ENCODE assay signal across 9 cellular contexts in the genomic region with DNA sequence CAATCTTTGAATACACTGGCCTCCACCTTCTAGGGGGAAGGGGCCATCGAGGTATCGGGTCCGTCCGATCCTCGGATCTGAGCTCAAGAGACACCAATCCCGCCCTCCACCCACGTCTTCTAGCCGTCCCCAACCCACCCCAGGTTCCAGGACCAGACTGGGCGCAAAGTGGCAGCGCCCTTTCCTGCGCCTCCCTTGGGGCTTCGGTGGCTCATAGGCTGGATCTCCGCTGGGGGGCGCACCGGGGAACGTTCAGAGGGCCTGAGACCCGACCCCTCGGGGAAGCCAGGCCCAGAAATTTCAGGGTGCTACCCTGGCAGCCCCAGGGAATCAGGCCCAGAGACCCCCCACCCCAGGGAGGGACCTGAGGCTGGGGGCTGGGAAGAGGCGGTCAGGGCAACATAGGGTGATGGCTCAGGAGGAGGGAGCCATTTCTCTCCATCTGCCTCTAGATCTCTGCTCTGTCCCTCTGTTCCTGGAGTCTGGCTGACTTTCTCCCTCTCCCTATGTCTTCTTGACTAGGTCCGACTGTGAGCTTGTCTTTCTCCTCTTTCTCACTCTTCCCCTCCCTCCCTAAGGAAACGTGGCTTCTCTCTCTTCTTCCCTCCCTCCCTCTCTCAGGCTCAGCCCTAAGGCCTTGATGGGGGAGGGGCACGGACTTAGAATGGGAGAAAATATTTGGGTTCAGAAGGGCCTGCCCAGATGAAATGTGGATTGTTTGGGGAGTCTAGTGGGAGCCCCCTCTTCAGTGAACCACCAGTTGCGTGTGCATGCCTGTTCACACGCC. TPM values are rescaled to one million over a fixed set of nuclear protein-coding genes. Genes with fewer than 3 reads are reported as not detected.
DNase-seq lines count a peak whose midpoint lies in the region; ATAC-seq and TF ChIP-seq lines count a peak whose summit lies in the region.
"Had no signal": no experiment of that assay in that cellular context is flagged by ENCODE, and none has a peak within 500 bp of the region (broad histone marks: within the 10 kb centered on the region; RNA-seq: fewer than 3 reads in every experiment).

No MANE protein-coding gene starts in this region.

- no peaks in the 10 kb centered on the region for H3K36me3 ChIP-seq in adrenal gland (replicated peaks in 1 of 2)

- H3K27ac ChIP-seq in adrenal gland: peak overlapping the region in 4 of 5 donors; percentile 16 to 78 (median 66)

- H3K27me3 ChIP-seq in adrenal gland: no peaks in the 10 kb centered on the region

- H3K4me3 ChIP-seq in adrenal gland (peak overlapping the region; percentile 36 to 85 (median 70)), iPS-18c (ENCODE audit: insufficient read depth, low read depth, low read length) (peak overlapping the region; percentile 74)

- peak; percentile 54 to 71 (median 58) for TF ChIP-seq CTCF in adrenal gland (IDR thresholded peaks at IDR 0.05)

- intact Hi-C loops in adrenal gland (cut with DNase I): no loop called here

- no peak for TF ChIP-seq POLR2A in adrenal gland (IDR thresholded peaks at IDR 0.05)

- peaks cover 24 to 36% of the 10 kb centered on the region in 2 donors for H3K4me1 ChIP-seq in adrenal gland (replicated peaks in 1 of 2)

- 15 to 20% (median 18%) methylated on average over 13 to 24 of the region's 24 CpGs for WGBS in adrenal gland, 4 donors

- DNase-seq in COLO668 (lab: John Stamatoyannopoulos, UW; ENCODE audit: unreplicated experiment) (peak; percentile 72), HuH-7.5 (ENCODE audit: low spot score) (peak; percentile 83), adrenal gland (peak; percentile 67 to 81 (median 73)), DMS153 (lab: John Stamatoyannopoulos, UW) (no peak)
- peak; percentile 34 for DNase-seq in stimulated activated CD4-positive, alpha-beta T cell treated with anti-CD3 and anti-CD28 coated beads, Interleukin-1b, Interleukin-23, amount 100 ng/mL, for 48 hours

- ATAC-seq in GM18498 (IDR thresholded peaks at IDR 0.05; ENCODE audit: unreplicated experiment): no peak
- no peak for ATAC-seq in HG02870 (IDR thresholded peaks at IDR 0.05; ENCODE audit: unreplicated experiment)

- H3K9me3 ChIP-seq in adrenal gland (replicated peaks in 1 of 3) (no peaks in the 10 kb centered on the region), iPS-18c (ENCODE audit: control insufficient read depth, insufficient read depth, low read length) (no peaks in the 10 kb centered on the region)

RNA-seq across cellular contexts. Expression of a gene that starts 1.1 kb away (rescaled TPM):
- 10 to 100 TPM in 7 of 8 donors, 1 to 10 TPM in 1; 9.5 to 31.7 (median 18.7) TPM for total RNA-seq in adrenal gland
- 10 to 100 TPM; 28.5 to 31.5 (median 29.0) TPM for polyA plus RNA-seq in adrenal gland
- polyA plus RNA-seq: IgD-negative memory B cell had no signal
